In genomic region chr2:72917875-72918660, GRCh38 we compare ENCODE assay signal across 8 cellular contexts. TPM values are rescaled to one million over a fixed set of nuclear protein-coding genes. Genes with fewer than 3 reads are reported as not detected.
DNase-seq lines count a peak whose midpoint lies in the region; ATAC-seq and TF ChIP-seq lines count a peak whose summit lies in the region.

No MANE protein-coding gene starts in this region.

- ATAC-seq in HG02588 (IDR thresholded peaks at IDR 0.05; ENCODE audit: unreplicated experiment): peak; percentile 3
- ATAC-seq in GM18870 (IDR thresholded peaks at IDR 0.05; ENCODE audit: unreplicated experiment): no peak

- peak in 1 of 2 experiments; percentile 53 for DNase-seq in mesothelial cell of epicardium (ENCODE audit: low spot score in 2 of 2, unreplicated experiment in 2 of 2)
- DNase-seq in HUDEP-2 (lab: John Stamatoyannopoulos, UW; ENCODE audit: unreplicated experiment in 76 of 76): no peak
- no peak for DNase-seq in NCI-H510A treated with DMSO at 0.1 percent for 48 hours (lab: John Stamatoyannopoulos, UW)
- DNase-seq in hippocampal formation (lab: John Stamatoyannopoulos, UW): no peak

- H3K36me3 Mint-ChIP-seq in activated naive CD8-positive, alpha-beta T cell: no peaks in the 10 kb centered on the region
- H3K36me3 Mint-ChIP-seq in mesothelial cell of epicardium: no peaks in the 10 kb centered on the region

- H3K4me3 Mint-ChIP-seq in activated naive CD8-positive, alpha-beta T cell: peak overlapping the region; percentile 80
- peak overlapping the region; percentile 42 for H3K4me3 Mint-ChIP-seq in mesothelial cell of epicardium

- H3K36me3 ChIP-seq in ES-I3 (ENCODE audit: insufficient read depth, low read length): no peaks in the 10 kb centered on the region

- peak overlapping the region; percentile 37 for H3K9ac ChIP-seq in ES-I3 (ENCODE audit: low read depth, low read length)

- peaks cover 18% of the 10 kb centered on the region for H3K4me1 ChIP-seq in ES-I3 (ENCODE audit: insufficient read depth, low read length)

- no peak for TF ChIP-seq CTCF in mesothelial cell of epicardium (IDR thresholded peaks at IDR 0.05; ENCODE audit: unreplicated experiment)

- peaks cover 34% of the 10 kb centered on the region for H3K4me1 Mint-ChIP-seq in activated naive CD8-positive, alpha-beta T cell (ENCODE audit: low read depth)
- peaks cover 19% of the 10 kb centered on the region for H3K4me1 Mint-ChIP-seq in mesothelial cell of epicardium

- H3K27me3 Mint-ChIP-seq in activated naive CD8-positive, alpha-beta T cell: peaks cover 51% of the 10 kb centered on the region
- peaks cover 90% of the 10 kb centered on the region for H3K27me3 Mint-ChIP-seq in mesothelial cell of epicardium (ENCODE audit: low read depth)

- H3K9me3 Mint-ChIP-seq in activated naive CD8-positive, alpha-beta T cell (ENCODE audit: low read depth): no peaks in the 10 kb centered on the region
- no peaks in the 10 kb centered on the region for H3K9me3 Mint-ChIP-seq in mesothelial cell of epicardium

- H3K27ac Mint-ChIP-seq in activated naive CD8-positive, alpha-beta T cell: no peak overlapping the region
- no peak overlapping the region for H3K27ac Mint-ChIP-seq in mesothelial cell of epicardium

- H3K9me3 ChIP-seq in ES-I3 (ENCODE audit: control insufficient read depth, insufficient read depth, low read length): no peaks in the 10 kb centered on the region

RNA-seq across cellular contexts. Expression of gene EMX1, which starts 0.7 kb away (rescaled TPM):
- 0.09 TPM in 2 of 3 replicates, not detected in the other for total RNA-seq in mesothelial cell of epicardium

RNA-seq across cellular contexts. Expression of gene SPR, which starts 30.9 kb away (rescaled TPM):
- total RNA-seq in mesothelial cell of epicardium: 11.4 to 13.8 TPM (median 12.5 TPM) in 3 replicates
